Comparison of ENCODE assay signal across 28 cellular contexts in the genomic region with DNA sequence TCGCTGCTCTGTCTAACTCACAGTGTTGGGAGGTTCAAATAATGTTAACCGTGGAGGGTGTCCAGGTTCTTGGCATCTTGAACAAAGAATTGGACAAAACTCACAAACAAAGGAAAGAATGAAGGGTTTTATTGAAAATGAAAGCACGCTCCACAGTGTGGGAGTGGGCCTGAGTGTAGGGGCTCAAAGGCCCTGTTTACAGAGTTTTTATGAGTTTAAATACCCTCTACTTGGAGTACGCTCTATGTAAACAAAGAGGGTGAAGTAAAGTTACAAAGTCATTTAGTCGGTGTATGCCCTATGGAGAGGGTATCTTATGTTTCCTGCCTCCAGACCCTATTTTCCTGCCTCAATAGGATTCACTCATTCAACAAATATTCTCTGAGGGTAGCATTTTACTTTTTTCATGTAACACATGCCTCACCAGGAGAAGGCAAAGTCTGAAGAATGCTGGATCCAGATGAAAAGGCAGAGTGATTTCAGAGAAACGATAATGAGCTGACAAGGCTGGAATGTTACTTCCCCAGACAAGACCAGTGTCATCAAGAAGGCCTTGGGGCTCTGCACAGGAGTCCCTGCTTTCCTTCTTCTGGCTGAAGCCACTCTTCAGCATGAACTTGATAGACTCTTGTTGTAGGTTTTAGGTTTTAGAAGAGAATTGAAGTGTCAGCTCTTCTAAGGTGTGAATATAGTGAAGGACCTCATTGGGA.
"Had no signal": no experiment of that assay in that cellular context is flagged by ENCODE, and none has a peak within 500 bp of the region (broad histone marks: within the 10 kb centered on the region; RNA-seq: fewer than 3 reads in every experiment).

No MANE protein-coding gene starts in this region.

- H3K4me1 ChIP-seq: lower lobe of right lung, parathyroid adenoma, tibial nerve, upper lobe of right lung, uterus had no signal

- H3K79me2 ChIP-seq: parathyroid adenoma had no signal

- H3K27ac ChIP-seq: epithelial cell of prostate, gastroesophageal sphincter, heart left ventricle, lower lobe of right lung, neural progenitor cell, parathyroid adenoma, prostate gland, skin epidermis, thoracic aorta, tibial nerve, upper lobe of right lung, uterus had no signal

- H3K36me3 ChIP-seq: gastroesophageal sphincter, heart left ventricle, lower lobe of right lung, neural progenitor cell, prostate gland, thoracic aorta, tibial nerve, upper lobe of right lung, uterus had no signal

- H3K27ac Mint-ChIP-seq: endodermal cell; nephron; neural progenitor cell; stimulated activated naive B cell treated with anti-CD40 and anti-IgM and Interleukin-4, amounts not matched to agents 10 μg/mL and 1 μg/mL and 100 μg/mL, for 72 hours; stimulated activated naive CD8-positive, alpha-beta T cell treated with anti-CD3 and anti-CD28 coated beads, Interleukin-15, Interleukin-2, amounts not matched to agents 100 ng/mL and 50 ng/mL, for 24 hours had no signal

- H3K4me3 ChIP-seq: gastroesophageal sphincter, heart left ventricle, lower lobe of right lung, neural progenitor cell, prostate gland, skin epidermis, thoracic aorta, tibial nerve, upper lobe of right lung, uterus had no signal

- H3K4me2 ChIP-seq: neural progenitor cell had no signal

- H3K27me3 Mint-ChIP-seq: stimulated activated naive CD8-positive, alpha-beta T cell treated with anti-CD3 and anti-CD28 coated beads, Interleukin-15, Interleukin-2, amounts not matched to agents 100 ng/mL and 50 ng/mL, for 24 hours had no signal

- H3K9me3 Mint-ChIP-seq: endodermal cell; stimulated activated naive B cell treated with anti-CD40 and anti-IgM and Interleukin-4, amounts not matched to agents 10 μg/mL and 1 μg/mL and 100 μg/mL, for 72 hours; stimulated activated naive CD8-positive, alpha-beta T cell treated with anti-CD3 and anti-CD28 coated beads, Interleukin-15, Interleukin-2, amounts not matched to agents 100 ng/mL and 50 ng/mL, for 24 hours had no signal

- H2AFZ ChIP-seq: neural progenitor cell, parathyroid adenoma had no signal

- H3K4me1 Mint-ChIP-seq: naive B cell; stimulated activated naive B cell treated with anti-CD40 and anti-IgM and Interleukin-4, amounts not matched to agents 10 μg/mL and 1 μg/mL and 100 μg/mL, for 72 hours had no signal

- H3K9me3 ChIP-seq: gastroesophageal sphincter, heart left ventricle, lower lobe of right lung, prostate gland, thoracic aorta, tibial nerve, upper lobe of right lung, uterus had no signal

- H3K36me3 Mint-ChIP-seq: naive B cell; neural progenitor cell; stimulated activated naive B cell treated with anti-CD40 and anti-IgM and Interleukin-4, amounts not matched to agents 10 μg/mL and 1 μg/mL and 100 μg/mL, for 72 hours had no signal

- FAIRE-seq: colon, islet of Langerhans had no signal

- H3K9ac ChIP-seq: neural progenitor cell, parathyroid adenoma had no signal

- ATAC-seq: esophagus mucosa; gastroesophageal sphincter; heart left ventricle; left ventricle myocardium superior; lower lobe of right lung; right cardiac atrium; stimulated activated naive B cell treated with anti-CD40 and anti-IgM and Interleukin-4, amounts not matched to agents 10 μg/mL and 1 μg/mL and 100 μg/mL, for 72 hours; upper lobe of right lung had no signal

- H3K4me3 Mint-ChIP-seq: endodermal cell; naive B cell; nephron; neural progenitor cell; stimulated activated naive B cell treated with anti-CD40 and anti-IgM and Interleukin-4, amounts not matched to agents 10 μg/mL and 1 μg/mL and 100 μg/mL, for 72 hours; stimulated activated naive CD8-positive, alpha-beta T cell treated with anti-CD3 and anti-CD28 coated beads, Interleukin-15, Interleukin-2, amounts not matched to agents 100 ng/mL and 50 ng/mL, for 24 hours had no signal

- H3K27me3 ChIP-seq: gastroesophageal sphincter, heart left ventricle, neural progenitor cell, tibial nerve, upper lobe of right lung, uterus had no signal

- DNase-seq: effector CD8-positive, alpha-beta T cell; endodermal cell; foreskin fibroblast; heart left ventricle; hippocampal formation; kidney glomerular epithelial cell; left ventricle myocardium superior; lower lobe of right lung; naive B cell; right cardiac atrium; stimulated activated CD4-positive, alpha-beta T cell treated with anti-CD3 and anti-CD28 coated beads, Interleukin-15, amount 100 ng/mL, for 24 hours; stimulated activated CD4-positive, alpha-beta T cell treated with anti-CD3 and anti-CD28 coated beads, Interleukin-2, amount 100 ng/mL, for 48 hours; stimulated activated naive B cell treated with anti-CD40 and anti-IgM and Interleukin-4, amounts not matched to agents 10 μg/mL and 1 μg/mL and 100 μg/mL, for 72 hours; upper lobe of right lung; uterus had no signal
